In the genomic region with DNA sequence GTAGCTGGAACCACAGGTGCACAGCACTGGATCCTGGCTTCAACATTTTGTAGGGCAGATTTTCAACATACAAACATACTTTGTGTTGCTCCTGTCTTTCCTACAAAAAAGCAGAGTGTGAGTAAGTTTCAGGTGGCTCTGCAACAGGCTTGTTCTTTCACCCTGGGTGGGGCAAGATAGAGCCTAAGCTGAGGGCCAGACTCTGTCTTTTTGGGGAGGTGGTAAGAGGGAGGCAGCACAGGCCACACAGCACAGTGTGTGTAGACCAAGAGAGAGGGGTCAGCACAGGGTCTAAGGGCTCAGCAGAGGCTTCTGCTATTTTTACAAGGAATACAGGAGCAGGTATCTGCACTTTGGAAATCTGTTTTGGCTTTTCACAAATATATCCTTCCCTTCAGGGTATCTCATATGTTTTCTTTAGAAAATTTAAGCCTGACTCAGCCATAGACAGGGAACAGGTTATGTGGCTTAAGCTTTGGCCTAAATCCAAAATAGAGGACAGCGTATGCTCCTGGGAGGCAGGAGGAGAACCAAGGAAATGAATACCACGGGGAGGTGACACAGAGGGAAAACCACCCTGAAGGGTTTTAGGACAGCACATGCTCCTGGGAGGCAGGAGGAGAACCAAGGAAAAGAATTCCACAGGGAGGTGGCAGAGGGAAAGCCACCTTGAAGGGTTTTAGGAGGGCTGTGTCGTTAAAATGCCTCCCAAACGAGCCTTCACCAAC, we compare ENCODE assay signal across 1 cellular context.
TF ChIP-seq lines count a peak whose summit lies in the region.

No MANE protein-coding gene starts in this region.

TF ChIP-seq in HCT116, 20 proteins besides CTCF, POLR2A, EP300 and RAD21:
- TF ChIP-seq YY1 (IDR thresholded peaks at IDR 0.05; ENCODE audit: extremely low read depth, insufficient replicate concordance, low read depth, low read length) (no peak), EGR1 (IDR thresholded peaks at IDR 0.05; ENCODE audit: low read depth) (no peak), ZFX (IDR thresholded peaks at IDR 0.05) (no peak), TCF7L2 (IDR thresholded peaks at IDR 0.05; ENCODE audit: borderline replicate concordance, extremely low read depth, insufficient read depth, insufficient read length) (no peak), CEBPB (IDR thresholded peaks at IDR 0.05; ENCODE audit: low read depth) (no peak), SIN3A (IDR thresholded peaks at IDR 0.05; ENCODE audit: low read depth) (no peak), ZNF274 (IDR thresholded peaks at IDR 0.05; ENCODE audit: low read depth, low read length) (no peak), POLR2AphosphoS5 (IDR thresholded peaks at IDR 0.05; ENCODE audit: low read depth, low read length) (no peak), JUND (IDR thresholded peaks at IDR 0.05) (no peak), SP1 (IDR thresholded peaks at IDR 0.05; ENCODE audit: low read depth) (no peak), ELF1 (IDR thresholded peaks at IDR 0.05; ENCODE audit: borderline replicate concordance, low read depth) (no peak), FOSL1 (IDR thresholded peaks at IDR 0.05; ENCODE audit: low read depth) (no peak), SRF (IDR thresholded peaks at IDR 0.05; ENCODE audit: low read depth) (no peak), EZH2phosphoT487 (IDR thresholded peaks at IDR 0.05; ENCODE audit: borderline replicate concordance) (no peak), EZH2 (IDR thresholded peaks at IDR 0.05) (no peak)
- TF ChIP-seq, protein P1, sequence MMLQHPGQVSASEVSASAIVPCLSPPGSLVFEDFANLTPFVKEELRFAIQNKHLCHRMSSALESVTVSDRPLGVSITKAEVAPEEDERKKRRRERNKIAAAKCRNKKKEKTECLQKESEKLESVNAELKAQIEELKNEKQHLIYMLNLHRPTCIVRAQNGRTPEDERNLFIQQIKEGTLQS (IDR thresholded peaks at IDR 0.05) = no peak
- TF ChIP-seq, protein P2, sequence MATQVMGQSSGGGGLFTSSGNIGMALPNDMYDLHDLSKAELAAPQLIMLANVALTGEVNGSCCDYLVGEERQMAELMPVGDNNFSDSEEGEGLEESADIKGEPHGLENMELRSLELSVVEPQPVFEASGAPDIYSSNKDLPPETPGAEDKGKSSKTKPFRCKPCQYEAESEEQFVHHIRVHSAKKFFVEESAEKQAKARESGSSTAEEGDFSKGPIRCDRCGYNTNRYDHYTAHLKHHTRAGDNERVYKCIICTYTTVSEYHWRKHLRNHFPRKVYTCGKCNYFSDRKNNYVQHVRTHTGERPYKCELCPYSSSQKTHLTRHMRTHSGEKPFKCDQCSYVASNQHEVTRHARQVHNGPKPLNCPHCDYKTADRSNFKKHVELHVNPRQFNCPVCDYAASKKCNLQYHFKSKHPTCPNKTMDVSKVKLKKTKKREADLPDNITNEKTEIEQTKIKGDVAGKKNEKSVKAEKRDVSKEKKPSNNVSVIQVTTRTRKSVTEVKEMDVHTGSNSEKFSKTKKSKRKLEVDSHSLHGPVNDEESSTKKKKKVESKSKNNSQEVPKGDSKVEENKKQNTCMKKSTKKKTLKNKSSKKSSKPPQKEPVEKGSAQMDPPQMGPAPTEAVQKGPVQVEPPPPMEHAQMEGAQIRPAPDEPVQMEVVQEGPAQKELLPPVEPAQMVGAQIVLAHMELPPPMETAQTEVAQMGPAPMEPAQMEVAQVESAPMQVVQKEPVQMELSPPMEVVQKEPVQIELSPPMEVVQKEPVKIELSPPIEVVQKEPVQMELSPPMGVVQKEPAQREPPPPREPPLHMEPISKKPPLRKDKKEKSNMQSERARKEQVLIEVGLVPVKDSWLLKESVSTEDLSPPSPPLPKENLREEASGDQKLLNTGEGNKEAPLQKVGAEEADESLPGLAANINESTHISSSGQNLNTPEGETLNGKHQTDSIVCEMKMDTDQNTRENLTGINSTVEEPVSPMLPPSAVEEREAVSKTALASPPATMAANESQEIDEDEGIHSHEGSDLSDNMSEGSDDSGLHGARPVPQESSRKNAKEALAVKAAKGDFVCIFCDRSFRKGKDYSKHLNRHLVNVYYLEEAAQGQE (IDR thresholded peaks at IDR 0.05; ENCODE audit: low read depth) = no peak
- TF ChIP-seq, protein P3, sequence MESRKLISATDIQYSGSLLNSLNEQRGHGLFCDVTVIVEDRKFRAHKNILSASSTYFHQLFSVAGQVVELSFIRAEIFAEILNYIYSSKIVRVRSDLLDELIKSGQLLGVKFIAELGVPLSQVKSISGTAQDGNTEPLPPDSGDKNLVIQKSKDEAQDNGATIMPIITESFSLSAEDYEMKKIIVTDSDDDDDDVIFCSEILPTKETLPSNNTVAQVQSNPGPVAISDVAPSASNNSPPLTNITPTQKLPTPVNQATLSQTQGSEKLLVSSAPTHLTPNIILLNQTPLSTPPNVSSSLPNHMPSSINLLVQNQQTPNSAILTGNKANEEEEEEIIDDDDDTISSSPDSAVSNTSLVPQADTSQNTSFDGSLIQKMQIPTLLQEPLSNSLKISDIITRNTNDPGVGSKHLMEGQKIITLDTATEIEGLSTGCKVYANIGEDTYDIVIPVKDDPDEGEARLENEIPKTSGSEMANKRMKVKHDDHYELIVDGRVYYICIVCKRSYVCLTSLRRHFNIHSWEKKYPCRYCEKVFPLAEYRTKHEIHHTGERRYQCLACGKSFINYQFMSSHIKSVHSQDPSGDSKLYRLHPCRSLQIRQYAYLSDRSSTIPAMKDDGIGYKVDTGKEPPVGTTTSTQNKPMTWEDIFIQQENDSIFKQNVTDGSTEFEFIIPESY (IDR thresholded peaks at IDR 0.05; ENCODE audit: extremely low read depth, insufficient replicate concordance, low read length) = no peak
- TF ChIP-seq, protein P4, sequence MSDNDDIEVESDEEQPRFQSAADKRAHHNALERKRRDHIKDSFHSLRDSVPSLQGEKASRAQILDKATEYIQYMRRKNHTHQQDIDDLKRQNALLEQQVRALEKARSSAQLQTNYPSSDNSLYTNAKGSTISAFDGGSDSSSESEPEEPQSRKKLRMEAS (IDR thresholded peaks at IDR 0.05) = no peak
TF ChIP-seq in HCT116: peak in this region for 0.
